Comparison of ENCODE assay signal across 8 cellular contexts in the genomic region with DNA sequence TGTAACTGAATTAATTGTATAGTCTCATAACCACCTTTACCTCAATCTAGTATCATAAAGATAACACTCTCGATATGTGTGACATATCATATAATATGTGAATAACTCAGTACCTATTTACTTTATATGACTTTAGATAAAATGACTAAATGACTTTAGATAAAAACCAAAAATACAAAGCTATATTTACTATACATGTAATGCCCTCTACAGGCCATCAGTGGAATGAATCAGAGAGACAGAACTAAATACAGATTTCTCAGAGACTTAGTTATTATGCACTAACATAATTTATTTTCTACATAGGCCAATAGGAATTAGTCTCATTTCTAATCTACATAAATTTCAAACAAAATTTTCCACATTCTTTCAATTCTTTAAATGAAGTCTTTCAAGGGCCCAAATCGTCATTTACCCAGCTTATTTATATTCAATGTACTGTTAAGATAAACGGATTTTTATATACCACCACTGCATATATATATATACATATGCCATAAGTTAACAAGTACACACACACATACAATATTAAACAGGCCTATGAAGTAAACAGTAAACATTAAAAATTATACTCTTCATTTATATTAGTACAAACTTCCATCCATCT.
DNase-seq lines count a peak whose midpoint lies in the region; ATAC-seq and TF ChIP-seq lines count a peak whose summit lies in the region.

No MANE protein-coding gene starts in this region.

- no peak overlapping the region for H2AFZ ChIP-seq in PC-3 (ENCODE audit: low read length)

- ATAC-seq in PC-3 = no peak
- no peak for ATAC-seq in GM21529 (IDR thresholded peaks at IDR 0.05; ENCODE audit: unreplicated experiment)

- POLR2A ChIA-PET in PC-3 (lab: Charles Lee; ENCODE audit: unreplicated experiment) = no interaction called here

- H3K27me3 ChIP-seq in PC-3 (ENCODE audit: low read length) = no peaks in the 10 kb centered on the region

- DNase-seq in PC-3 = peak; percentile 52
- DNase-seq in foreskin fibroblast = peak; percentile 12 to 52
- no peak for DNase-seq in Ammon's horn (ENCODE audit: low spot score)
- DNase-seq in NCI-H146 treated with DMSO at 0.1 percent for 48 hours (lab: John Stamatoyannopoulos, UW; ENCODE audit: unreplicated experiment) = no peak
- no peak for DNase-seq in GF-D8 (lab: John Stamatoyannopoulos, UW)

- H3K27ac ChIP-seq in 22Rv1 (no peak overlapping the region), PC-3 (ENCODE audit: low read length) (no peak overlapping the region)

- no peaks in the 10 kb centered on the region for H3K79me2 ChIP-seq in PC-3 (ENCODE audit: low read length)

- peaks cover 6% of the 10 kb centered on the region; the same call in 1 of the 2 replicates for H3K4me1 ChIP-seq in PC-3 (ENCODE audit: insufficient read depth, low read length)

- H3K9ac ChIP-seq in PC-3 (ENCODE audit: low read length) = no peak overlapping the region

- no peaks in the 10 kb centered on the region for H3F3A ChIP-seq in PC-3 (ENCODE audit: low read length, unreplicated experiment)

- CTCF ChIA-PET in PC-3 (lab: Charles Lee) = interaction anchor here (0.6 kb wide), 1 partner anchor 1060 kb away, joined by 3 read pairs; no protein-coding TSS in a partner anchor

- H3K9me3 ChIP-seq in PC-3 (ENCODE audit: low read length) = no peaks in the 10 kb centered on the region

- no TSS peak for BruUV-seq in PC-3 (replicated peaks; lab: Mats Ljungman, UMichigan)

- TF ChIP-seq CTCF in 22Rv1 (IDR thresholded peaks at IDR 0.05) = peak; percentile 84
- TF ChIP-seq CTCF in GM12873 (IDR thresholded peaks at IDR 0.05; ENCODE audit: insufficient read depth, low read depth, low read length, missing control alignments) = peak; percentile 52
- peak; percentile 86 for TF ChIP-seq CTCF in PC-3 (conservative IDR thresholded peaks at IDR 0.05; ENCODE audit: low read depth, low read length)
- peak; percentile 62 for TF ChIP-seq CTCF in foreskin fibroblast (IDR thresholded peaks at IDR 0.05; ENCODE audit: low read depth, low read length)

- no peaks in the 10 kb centered on the region for H3K9me2 ChIP-seq in PC-3 (replicated peaks; ENCODE audit: low read length)

- no peak overlapping the region for H3K4me3 ChIP-seq in PC-3 (ENCODE audit: low read length)
- H3K4me3 ChIP-seq in foreskin fibroblast (ENCODE audit: low read depth in 1 of 2, low read length in 2 of 2) = no peak overlapping the region

- no peaks in the 10 kb centered on the region for H3K36me3 ChIP-seq in PC-3 (ENCODE audit: low read depth, low read length)

- intact Hi-C loops in PC-3 (cut with micrococcal nuclease) = loop anchor here (5.0 kb wide), 1 partner anchor 106 kb away; no protein-coding TSS in a partner anchor

- H3K4me2 ChIP-seq in PC-3 (ENCODE audit: low read length) = no peak overlapping the region

- H4K20me1 ChIP-seq in PC-3 (ENCODE audit: low read length) = no peaks in the 10 kb centered on the region

Comparison
In these comparisons a context has a peak if more than half of its experiments do, and no peak if none do; other contexts are left out.
1. DNase-seq: peak in PC-3 (single experiment) and foreskin fibroblast (2 of 2); none in Ammon's horn (single experiment), NCI-H146 treated with DMSO at 0.1 percent for 48 hours (single experiment) and GF-D8 (single experiment).
2. Peak in every context shown above with its lines, with median percentiles within 50 percentile points of each other: CTCF ChIP-seq.